Comparison of ENCODE assay signal across 6 cellular contexts in the genomic region with DNA sequence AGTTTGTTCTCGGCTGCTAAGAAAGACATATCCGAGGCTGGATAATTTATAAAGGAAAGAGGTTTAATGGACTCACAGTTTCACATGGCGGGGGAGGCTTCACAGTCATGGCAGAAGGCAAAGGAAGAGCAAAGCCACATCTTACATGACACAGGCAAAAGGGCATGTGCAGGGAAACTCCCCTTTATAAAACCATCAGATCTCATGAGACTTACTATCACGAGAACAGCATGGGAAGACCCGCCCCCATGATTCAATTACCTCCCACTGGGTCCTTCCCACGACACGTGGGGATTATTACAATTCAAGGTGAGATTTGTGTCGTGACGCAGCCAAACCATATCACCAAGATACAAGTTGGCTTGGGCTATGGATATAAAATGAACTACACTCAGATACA. TPM values are rescaled to one million over a fixed set of nuclear protein-coding genes. Genes with fewer than 3 reads are reported as not detected.
"Had no signal": no experiment of that assay in that cellular context is flagged by ENCODE, and none has a peak within 500 bp of the region (broad histone marks: within the 10 kb centered on the region; RNA-seq: fewer than 3 reads in every experiment).

No MANE protein-coding gene starts in this region.

RNA-seq across cellular contexts. Expression of gene MRAP, which starts 12.3 kb away (rescaled TPM):
- total RNA-seq: bronchial epithelial cell; LHCN-M2; NCI-H460; RPMI7951; SJCRH30; T-helper 1 cell treated with Interleukin-12 subunit alpha and Interleukin-12 subunit beta and Interleukin-4 antibody, amounts not matched to agents 30 ng/mL and 1 ng/mL, for 36 hours had no signal
